ENCODE assay signal across 1 cellular context in the genomic region with DNA sequence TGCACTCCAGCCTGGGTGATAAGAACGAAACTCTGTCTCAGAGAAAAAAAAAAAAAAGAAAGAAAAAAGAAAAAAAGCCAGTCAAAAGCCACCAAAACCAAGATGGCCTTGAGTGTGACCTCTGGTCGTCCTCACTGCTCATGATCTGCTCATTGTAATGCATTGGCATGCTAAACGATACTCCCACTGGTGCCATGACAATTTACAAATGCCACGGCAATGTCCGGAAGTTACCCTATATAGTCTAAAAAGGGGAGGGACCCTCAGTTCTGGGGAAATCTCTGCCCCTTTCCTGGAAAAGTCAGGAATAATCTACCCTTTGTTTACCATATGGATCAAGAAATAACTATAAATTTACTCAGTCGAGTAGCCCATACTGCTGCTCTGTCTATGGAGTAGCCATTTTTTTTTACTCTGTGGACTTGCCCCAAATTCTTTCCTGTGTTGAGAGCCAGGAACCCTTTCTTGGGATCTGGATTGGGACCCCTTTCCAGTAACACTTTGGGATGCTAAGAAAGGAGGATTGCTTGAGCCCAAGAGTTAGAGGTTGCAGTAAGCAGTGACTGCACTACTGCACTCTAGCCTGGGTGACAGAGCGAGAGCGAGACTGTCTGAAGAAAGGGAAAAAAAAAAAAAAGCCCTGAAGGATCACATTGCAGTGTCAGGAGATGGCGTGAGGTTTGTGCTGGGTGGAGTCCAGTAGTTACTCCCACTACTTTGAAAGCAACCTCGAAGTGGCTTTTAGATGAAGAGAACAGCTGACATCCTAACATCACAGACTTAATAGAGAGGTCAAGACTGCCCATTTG.
TF ChIP-seq lines count a peak whose summit lies in the region.

No MANE protein-coding gene starts in this region.

TF ChIP-seq in H1, 55 proteins besides CTCF, POLR2A, EP300 and RAD21:
- TF ChIP-seq EGR1 (IDR thresholded peaks at IDR 0.05; ENCODE audit: borderline replicate concordance, low read depth, low read length) (no peak), TCF12 (IDR thresholded peaks at IDR 0.05; ENCODE audit: low read depth, low read length) (no peak), CBX8 (IDR thresholded peaks at IDR 0.05; ENCODE audit: borderline replicate concordance, low read depth, low read length) (no peak), KDM1A (IDR thresholded peaks at IDR 0.05; ENCODE audit: borderline replicate concordance, low read length) (no peak), KDM4A (IDR thresholded peaks at IDR 0.05; ENCODE audit: low read depth, low read length, severe bottlenecking) (no peak), FOSL1 (IDR thresholded peaks at IDR 0.05; ENCODE audit: insufficient read depth, low read depth, low read length) (no peak), RNF2 (IDR thresholded peaks at IDR 0.05; ENCODE audit: borderline replicate concordance, low read depth, low read length, missing control alignments, poor library complexity, severe bottlenecking) (no peak), SRF (IDR thresholded peaks at IDR 0.05; ENCODE audit: low read depth, low read length) (no peak), CTBP2 (IDR thresholded peaks at IDR 0.05; ENCODE audit: borderline replicate concordance, insufficient read depth, insufficient read length, low read length) (no peak), KDM5A (IDR thresholded peaks at IDR 0.05; ENCODE audit: low read length) (no peak), SIRT6 (IDR thresholded peaks at IDR 0.05; ENCODE audit: low read length) (no peak), CHD1 (IDR thresholded peaks at IDR 0.05; ENCODE audit: low read depth, low read length) (no peak), SUZ12 (IDR thresholded peaks at IDR 0.05; ENCODE audit: low read length) (no peak)
- TF ChIP-seq, protein P1, sequence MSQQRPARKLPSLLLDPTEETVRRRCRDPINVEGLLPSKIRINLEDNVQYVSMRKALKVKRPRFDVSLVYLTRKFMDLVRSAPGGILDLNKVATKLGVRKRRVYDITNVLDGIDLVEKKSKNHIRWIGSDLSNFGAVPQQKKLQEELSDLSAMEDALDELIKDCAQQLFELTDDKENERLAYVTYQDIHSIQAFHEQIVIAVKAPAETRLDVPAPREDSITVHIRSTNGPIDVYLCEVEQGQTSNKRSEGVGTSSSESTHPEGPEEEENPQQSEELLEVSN (IDR thresholded peaks at IDR 0.05), result no peak
TF ChIP-seq in H1: peak in this region for 0.
